13 cellular contexts compared by ENCODE assay signal in the genomic region with DNA sequence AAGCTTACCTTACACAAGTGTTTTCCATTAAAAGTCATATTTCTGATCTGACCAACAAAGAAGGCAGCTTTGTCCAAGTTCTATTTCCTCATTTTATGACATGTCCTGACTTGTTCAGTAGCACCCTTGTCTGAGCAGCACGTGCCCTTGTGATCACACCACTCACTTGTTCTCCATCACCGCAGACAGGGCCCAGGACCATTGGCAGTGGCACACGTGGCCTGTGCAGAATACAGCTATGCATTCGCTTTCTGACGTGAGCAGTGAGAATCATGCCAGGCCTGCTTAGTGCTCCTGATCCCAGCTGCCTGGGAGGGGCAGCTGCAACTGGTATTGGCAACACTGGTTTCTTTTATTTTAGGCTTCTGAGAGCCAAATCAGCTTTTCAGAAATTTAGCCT.
DNase-seq lines count a peak whose midpoint lies in the region; ATAC-seq and TF ChIP-seq lines count a peak whose summit lies in the region.
"Had no signal": no experiment of that assay in that cellular context is flagged by ENCODE, and none has a peak within 500 bp of the region (broad histone marks: within the 10 kb centered on the region; RNA-seq: fewer than 3 reads in every experiment).

No MANE protein-coding gene starts in this region.

- no peaks in the 10 kb centered on the region for H3K9me3 ChIP-seq in gastrocnemius medialis
- H3K9me3 ChIP-seq: prostate gland had no signal

- no peaks in the 10 kb centered on the region for H3K36me3 ChIP-seq in brain microvascular endothelial cell (replicated peaks)
- H3K36me3 ChIP-seq in gastrocnemius medialis, result peaks cover 0 to 9% of the 10 kb centered on the region in 2 donors
- H3K36me3 ChIP-seq: prostate gland had no signal

- H3K4me1 ChIP-seq in gastrocnemius medialis, result no peaks in the 10 kb centered on the region
- H3K4me1 ChIP-seq: prostate gland had no signal

- TF ChIP-seq POLR2A in gastrocnemius medialis (IDR thresholded peaks at IDR 0.05), result no peak

- H3K36me3 Mint-ChIP-seq in type B pancreatic cell, result peaks cover 11% of the 10 kb centered on the region

- intact Hi-C loops in gastrocnemius medialis (cut with DNase I; ENCODE audit: low total_unique reads), result no loop called here

- TF ChIP-seq CTCF in coronary artery (IDR thresholded peaks at IDR 0.05) (no peak), type B pancreatic cell (conservative IDR thresholded peaks at IDR 0.05) (no peak), brain microvascular endothelial cell (IDR thresholded peaks at IDR 0.05; ENCODE audit: low read depth, low read length, missing control alignments) (no peak), gastrocnemius medialis (IDR thresholded peaks at IDR 0.05 in 4 of 5, conservative IDR thresholded peaks at IDR 0.05 in 1 of 5) (no peak)

- H3K9me3 Mint-ChIP-seq in type B pancreatic cell, result no peaks in the 10 kb centered on the region
- H3K9me3 Mint-ChIP-seq: H9 had no signal

- in situ Hi-C loops in brain microvascular endothelial cell (cut with HindIII; ENCODE audit: low pct_ligation_motif_present, low sequenced_read_pairs), result no loop called here
- in situ Hi-C loops in gastrocnemius medialis (cut with MboI; ENCODE audit: low sequenced_read_pairs in 4 of 4), result no loop called here

- H3K27ac ChIP-seq in coronary artery (peak overlapping the region; percentile 79 to 80), brain microvascular endothelial cell (no peak overlapping the region), gastrocnemius medialis (no peak overlapping the region)
- H3K27ac ChIP-seq: prostate gland had no signal

- no peak overlapping the region for H3K4me3 Mint-ChIP-seq in type B pancreatic cell
- H3K4me3 Mint-ChIP-seq: H9 had no signal

- H3K27me3 ChIP-seq in brain microvascular endothelial cell (replicated peaks) (no peaks in the 10 kb centered on the region), gastrocnemius medialis (no peaks in the 10 kb centered on the region)

- DNase-seq in NCI-H345 (lab: John Stamatoyannopoulos, UW) (peak; percentile 2), NCI-H345 treated with DMSO at 0.1 percent for 48 hours (lab: John Stamatoyannopoulos, UW; ENCODE audit: unreplicated experiment) (no peak), coronary artery (ENCODE audit: low spot score) (peak; percentile 78), hypothalamus (lab: John Stamatoyannopoulos, UW) (peak in 31 of 51 donors; percentile 4 to 77 (median 36)), type B pancreatic cell (ENCODE audit: extremely low spot score, unreplicated experiment) (no peak), brain microvascular endothelial cell (no peak), gastrocnemius medialis (no peak)
- no peak for DNase-seq in stimulated activated CD4-positive, alpha-beta T cell treated with anti-CD3 and anti-CD28 coated beads, Interleukin-4, amount 100 ng/mL, for 1 hour
- DNase-seq: activated CD4-positive, alpha-beta T cell treated with anti-CD3 and anti-CD28 coated beads, Interleukin-2, amount 50 U/mL, for 4 hours; activated naive CD4-positive, alpha-beta T cell; H9; NCI-H187 had no signal

- ATAC-seq in gastrocnemius medialis, result no peak

- peaks cover 5% of the 10 kb centered on the region for H3K4me1 Mint-ChIP-seq in type B pancreatic cell (ENCODE audit: unreplicated experiment)

- H3K27ac Mint-ChIP-seq in type B pancreatic cell, result peak overlapping the region; percentile 16

- no peaks in the 10 kb centered on the region for H3K27me3 Mint-ChIP-seq in type B pancreatic cell

- no peak overlapping the region for H3K4me3 ChIP-seq in coronary artery
- no peak overlapping the region for H3K4me3 ChIP-seq in brain microvascular endothelial cell (ENCODE audit: low read depth, low read length)
- no peak overlapping the region for H3K4me3 ChIP-seq in gastrocnemius medialis
- H3K4me3 ChIP-seq: prostate gland had no signal

Comparison
In these comparisons a context has a peak if more than half of its experiments do, and no peak if none do; other contexts are left out.
1. DNase-seq: peak in NCI-H345 (single experiment), coronary artery (single experiment) and hypothalamus (31 of 51); none in NCI-H345 treated with DMSO at 0.1 percent for 48 hours (single experiment), type B pancreatic cell (single experiment), brain microvascular endothelial cell (single experiment), stimulated activated CD4-positive, alpha-beta T cell treated with anti-CD3 and anti-CD28 coated beads, Interleukin-4, amount 100 ng/mL, for 1 hour (single experiment) and gastrocnemius medialis (0 of 2).
2. H3K27ac ChIP-seq: peak in coronary artery (2 of 2); none in brain microvascular endothelial cell (single experiment) and gastrocnemius medialis (0 of 4).